Comparison of ENCODE assay signal across 3 cellular contexts in the genomic region with DNA sequence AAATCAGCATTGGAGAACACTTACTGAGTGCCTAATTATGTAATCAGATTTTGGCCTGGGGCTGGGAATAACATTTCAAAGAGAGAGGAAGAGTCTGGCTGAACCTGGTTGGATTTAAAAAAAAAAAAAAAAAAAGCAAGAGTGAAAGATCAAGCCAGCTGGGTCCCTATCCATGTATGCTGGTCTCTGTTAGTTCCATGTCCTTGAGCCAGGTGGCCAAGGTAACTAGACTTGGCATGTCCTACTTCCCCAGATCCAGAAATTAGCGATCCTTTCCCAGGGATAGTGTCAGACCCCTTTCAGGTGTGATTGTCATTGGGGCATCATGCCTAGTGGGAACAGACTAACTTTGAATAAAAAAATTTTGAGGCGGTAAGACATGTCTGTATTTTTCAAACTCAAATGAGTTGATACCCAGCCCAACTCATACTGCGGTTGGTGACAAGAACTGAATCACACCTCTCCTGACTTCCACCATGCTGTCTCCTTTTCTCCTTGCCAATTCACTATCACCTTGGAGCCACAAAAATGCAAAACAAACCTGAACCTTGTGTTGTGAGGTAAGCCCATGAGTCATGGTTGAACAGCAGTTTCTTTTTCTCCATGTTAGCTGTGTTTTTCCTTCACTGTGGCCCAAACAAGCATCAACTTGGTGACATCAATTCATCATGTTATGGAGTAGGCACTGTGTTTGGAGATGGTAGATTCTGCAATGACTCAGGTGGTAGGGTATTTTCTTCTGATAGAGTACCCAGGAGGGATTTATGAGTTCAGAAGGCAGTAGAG.
TF ChIP-seq lines count a peak whose summit lies in the region.

No MANE protein-coding gene starts in this region.

TF ChIP-seq in HEK293, 187 proteins besides CTCF, POLR2A, EP300 and RAD21 (continues in another document):
- TF ChIP-seq ZNF629 (tag by site-specific recombination; IDR thresholded peaks at IDR 0.05) (peak; percentile 30; the same call in 1 of the 2 replicates), KLF9 (tag by site-specific recombination; IDR thresholded peaks at IDR 0.05; ENCODE audit: low read depth) (no peak), ZNF600 (tag by site-specific recombination; IDR thresholded peaks at IDR 0.05) (peak; percentile 75)
- TF ChIP-seq, protein P1, sequence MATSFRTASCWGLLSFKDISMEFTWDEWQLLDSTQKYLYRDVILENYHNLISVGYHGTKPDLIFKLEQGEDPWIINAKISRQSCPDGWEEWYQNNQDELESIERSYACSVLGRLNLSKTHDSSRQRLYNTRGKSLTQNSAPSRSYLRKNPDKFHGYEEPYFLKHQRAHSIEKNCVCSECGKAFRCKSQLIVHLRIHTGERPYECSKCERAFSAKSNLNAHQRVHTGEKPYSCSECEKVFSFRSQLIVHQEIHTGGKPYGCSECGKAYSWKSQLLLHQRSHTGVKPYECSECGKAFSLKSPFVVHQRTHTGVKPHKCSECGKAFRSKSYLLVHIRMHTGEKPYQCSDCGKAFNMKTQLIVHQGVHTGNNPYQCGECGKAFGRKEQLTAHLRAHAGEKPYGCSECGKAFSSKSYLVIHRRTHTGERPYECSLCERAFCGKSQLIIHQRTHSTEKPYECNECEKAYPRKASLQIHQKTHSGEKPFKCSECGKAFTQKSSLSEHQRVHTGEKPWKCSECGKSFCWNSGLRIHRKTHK (tag by site-specific recombination; IDR thresholded peaks at IDR 0.05) = peak; percentile 12; the same call in 1 of the 2 replicates
- TF ChIP-seq, protein P2, sequence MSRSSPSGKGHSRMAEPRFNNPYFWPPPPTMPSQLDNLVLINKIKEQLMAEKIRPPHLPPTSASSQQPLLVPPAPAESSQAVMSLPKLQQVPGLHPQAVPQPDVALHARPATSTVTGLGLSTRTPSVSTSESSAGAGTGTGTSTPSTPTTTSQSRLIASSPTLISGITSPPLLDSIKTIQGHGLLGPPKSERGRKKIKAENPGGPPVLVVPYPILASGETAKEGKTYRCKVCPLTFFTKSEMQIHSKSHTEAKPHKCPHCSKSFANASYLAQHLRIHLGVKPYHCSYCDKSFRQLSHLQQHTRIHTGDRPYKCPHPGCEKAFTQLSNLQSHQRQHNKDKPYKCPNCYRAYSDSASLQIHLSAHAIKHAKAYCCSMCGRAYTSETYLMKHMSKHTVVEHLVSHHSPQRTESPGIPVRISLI (tag by site-specific recombination; IDR thresholded peaks at IDR 0.05) = 0 out of 2 replicates have a peak, but pooled peaks have one; percentile 32
- TF ChIP-seq, protein P3, sequence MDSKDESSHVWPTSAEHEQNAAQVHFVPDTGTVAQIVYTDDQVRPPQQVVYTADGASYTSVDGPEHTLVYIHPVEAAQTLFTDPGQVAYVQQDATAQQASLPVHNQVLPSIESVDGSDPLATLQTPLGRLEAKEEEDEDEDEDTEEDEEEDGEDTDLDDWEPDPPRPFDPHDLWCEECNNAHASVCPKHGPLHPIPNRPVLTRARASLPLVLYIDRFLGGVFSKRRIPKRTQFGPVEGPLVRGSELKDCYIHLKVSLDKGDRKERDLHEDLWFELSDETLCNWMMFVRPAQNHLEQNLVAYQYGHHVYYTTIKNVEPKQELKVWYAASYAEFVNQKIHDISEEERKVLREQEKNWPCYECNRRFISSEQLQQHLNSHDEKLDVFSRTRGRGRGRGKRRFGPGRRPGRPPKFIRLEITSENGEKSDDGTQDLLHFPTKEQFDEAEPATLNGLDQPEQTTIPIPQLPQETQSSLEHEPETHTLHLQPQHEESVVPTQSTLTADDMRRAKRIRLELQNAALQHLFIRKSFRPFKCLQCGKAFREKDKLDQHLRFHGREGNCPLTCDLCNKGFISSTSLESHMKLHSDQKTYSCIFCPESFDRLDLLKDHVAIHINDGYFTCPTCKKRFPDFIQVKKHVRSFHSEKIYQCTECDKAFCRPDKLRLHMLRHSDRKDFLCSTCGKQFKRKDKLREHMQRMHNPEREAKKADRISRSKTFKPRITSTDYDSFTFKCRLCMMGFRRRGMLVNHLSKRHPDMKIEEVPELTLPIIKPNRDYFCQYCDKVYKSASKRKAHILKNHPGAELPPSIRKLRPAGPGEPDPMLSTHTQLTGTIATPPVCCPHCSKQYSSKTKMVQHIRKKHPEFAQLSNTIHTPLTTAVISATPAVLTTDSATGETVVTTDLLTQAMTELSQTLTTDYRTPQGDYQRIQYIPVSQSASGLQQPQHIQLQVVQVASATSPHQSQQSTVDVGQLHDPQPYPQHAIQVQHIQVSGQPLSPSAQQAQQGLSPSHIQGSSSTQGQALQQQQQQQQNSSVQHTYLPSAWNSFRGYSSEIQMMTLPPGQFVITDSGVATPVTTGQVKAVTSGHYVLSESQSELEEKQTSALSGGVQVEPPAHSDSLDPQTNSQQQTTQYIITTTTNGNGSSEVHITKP (tag by site-specific recombination; IDR thresholded peaks at IDR 0.05) = peak; percentile 58

TF ChIP-seq in K562, 482 proteins besides CTCF, POLR2A, EP300 and RAD21 (continues in another document):
- peak; percentile 54; the same call in 1 of the 2 replicates for TF ChIP-seq JUN (IDR thresholded peaks at IDR 0.05; ENCODE audit: borderline replicate concordance, low read depth, low read length)
- TF ChIP-seq JUN (CRISPR knock-in tag; IDR thresholded peaks at IDR 0.05; ENCODE audit: borderline replicate concordance) = no peak
- peak; percentile 44 for TF ChIP-seq MEIS2 (IDR thresholded peaks at IDR 0.05; ENCODE audit: partially characterized antibody)
- TF ChIP-seq FOXJ2 (tag; IDR thresholded peaks at IDR 0.05) = 0 out of 2 replicates have a peak, but pooled peaks have one; percentile 10
- no peak for TF ChIP-seq E2F3 (CRISPR knock-in tag; IDR thresholded peaks at IDR 0.05)
- TF ChIP-seq, protein P4, sequence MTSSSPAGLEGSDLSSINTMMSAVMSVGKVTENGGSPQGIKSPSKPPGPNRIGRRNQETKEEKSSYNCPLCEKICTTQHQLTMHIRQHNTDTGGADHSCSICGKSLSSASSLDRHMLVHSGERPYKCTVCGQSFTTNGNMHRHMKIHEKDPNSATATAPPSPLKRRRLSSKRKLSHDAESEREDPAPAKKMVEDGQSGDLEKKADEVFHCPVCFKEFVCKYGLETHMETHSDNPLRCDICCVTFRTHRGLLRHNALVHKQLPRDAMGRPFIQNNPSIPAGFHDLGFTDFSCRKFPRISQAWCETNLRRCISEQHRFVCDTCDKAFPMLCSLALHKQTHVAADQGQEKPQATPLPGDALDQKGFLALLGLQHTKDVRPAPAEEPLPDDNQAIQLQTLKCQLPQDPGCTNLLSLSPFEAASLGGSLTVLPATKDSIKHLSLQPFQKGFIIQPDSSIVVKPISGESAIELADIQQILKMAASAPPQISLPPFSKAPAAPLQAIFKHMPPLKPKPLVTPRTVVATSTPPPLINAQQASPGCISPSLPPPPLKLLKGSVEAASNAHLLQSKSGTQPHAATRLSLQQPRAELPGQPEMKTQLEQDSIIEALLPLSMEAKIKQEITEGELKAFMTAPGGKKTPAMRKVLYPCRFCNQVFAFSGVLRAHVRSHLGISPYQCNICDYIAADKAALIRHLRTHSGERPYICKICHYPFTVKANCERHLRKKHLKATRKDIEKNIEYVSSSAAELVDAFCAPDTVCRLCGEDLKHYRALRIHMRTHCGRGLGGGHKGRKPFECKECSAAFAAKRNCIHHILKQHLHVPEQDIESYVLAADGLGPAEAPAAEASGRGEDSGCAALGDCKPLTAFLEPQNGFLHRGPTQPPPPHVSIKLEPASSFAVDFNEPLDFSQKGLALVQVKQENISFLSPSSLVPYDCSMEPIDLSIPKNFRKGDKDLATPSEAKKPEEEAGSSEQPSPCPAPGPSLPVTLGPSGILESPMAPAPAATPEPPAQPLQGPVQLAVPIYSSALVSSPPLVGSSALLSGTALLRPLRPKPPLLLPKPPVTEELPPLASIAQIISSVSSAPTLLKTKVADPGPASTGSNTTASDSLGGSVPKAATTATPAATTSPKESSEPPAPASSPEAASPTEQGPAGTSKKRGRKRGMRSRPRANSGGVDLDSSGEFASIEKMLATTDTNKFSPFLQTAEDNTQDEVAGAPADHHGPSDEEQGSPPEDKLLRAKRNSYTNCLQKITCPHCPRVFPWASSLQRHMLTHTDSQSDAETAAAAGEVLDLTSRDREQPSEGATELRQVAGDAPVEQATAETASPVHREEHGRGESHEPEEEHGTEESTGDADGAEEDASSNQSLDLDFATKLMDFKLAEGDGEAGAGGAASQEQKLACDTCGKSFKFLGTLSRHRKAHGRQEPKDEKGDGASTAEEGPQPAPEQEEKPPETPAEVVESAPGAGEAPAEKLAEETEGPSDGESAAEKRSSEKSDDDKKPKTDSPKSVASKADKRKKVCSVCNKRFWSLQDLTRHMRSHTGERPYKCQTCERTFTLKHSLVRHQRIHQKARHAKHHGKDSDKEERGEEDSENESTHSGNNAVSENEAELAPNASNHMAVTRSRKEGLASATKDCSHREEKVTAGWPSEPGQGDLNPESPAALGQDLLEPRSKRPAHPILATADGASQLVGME (CRISPR knock-in tag; IDR thresholded peaks at IDR 0.05) = no peak
- TF ChIP-seq ZC3H4 (CRISPR knock-in tag; IDR thresholded peaks at IDR 0.05; ENCODE audit: borderline replicate concordance) = no peak
- TF ChIP-seq MAFK (IDR thresholded peaks at IDR 0.05; ENCODE audit: low read length) = 0 out of 2 replicates have a peak, but pooled peaks have one; percentile 5
- TF ChIP-seq POLR3A (IDR thresholded peaks at IDR 0.05; ENCODE audit: borderline replicate concordance, extremely low read depth, insufficient read depth, insufficient read length) = no peak
- no peak for TF ChIP-seq MBD2 (IDR thresholded peaks at IDR 0.05; ENCODE audit: borderline replicate concordance, low read depth)
- TF ChIP-seq, protein P5, sequence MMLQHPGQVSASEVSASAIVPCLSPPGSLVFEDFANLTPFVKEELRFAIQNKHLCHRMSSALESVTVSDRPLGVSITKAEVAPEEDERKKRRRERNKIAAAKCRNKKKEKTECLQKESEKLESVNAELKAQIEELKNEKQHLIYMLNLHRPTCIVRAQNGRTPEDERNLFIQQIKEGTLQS (IDR thresholded peaks at IDR 0.05) = peak; percentile 86
- TF ChIP-seq, protein P5 (CRISPR knock-in tag; conservative IDR thresholded peaks at IDR 0.05) = no peak
- TF ChIP-seq RBM34 (IDR thresholded peaks at IDR 0.05; ENCODE audit: borderline replicate concordance, insufficient read depth, low read length) = no peak
- no peak for TF ChIP-seq ZNF695 (CRISPR knock-in tag; IDR thresholded peaks at IDR 0.05)
- peak; percentile 69 for TF ChIP-seq MIER1 (IDR thresholded peaks at IDR 0.05; ENCODE audit: low read depth)

TF ChIP-seq in HEK293T, 16 proteins besides CTCF, POLR2A, EP300 and RAD21 (continued from another document):
- no peak for TF ChIP-seq SP1 (IDR thresholded peaks at IDR 0.05)
- TF ChIP-seq BHLHE40 (IDR thresholded peaks at IDR 0.05; ENCODE audit: borderline replicate concordance) = no peak
- no peak for TF ChIP-seq ZNF384 (IDR thresholded peaks at IDR 0.05)
- no peak for TF ChIP-seq SUZ12 (IDR thresholded peaks at IDR 0.05)
- no peak for TF ChIP-seq ARNT (IDR thresholded peaks at IDR 0.05)
- no peak for TF ChIP-seq ELF4 (IDR thresholded peaks at IDR 0.05)
- TF ChIP-seq FOXA1 (IDR thresholded peaks at IDR 0.05) = no peak
- no peak for TF ChIP-seq FOXK2 (IDR thresholded peaks at IDR 0.05)
- no peak for TF ChIP-seq CTBP1 (IDR thresholded peaks at IDR 0.05; ENCODE audit: borderline replicate concordance)
- no peak for TF ChIP-seq HDGF (IDR thresholded peaks at IDR 0.05; ENCODE audit: borderline replicate concordance)
- TF ChIP-seq NFRKB (IDR thresholded peaks at IDR 0.05) = no peak
- no peak for TF ChIP-seq LEF1 (IDR thresholded peaks at IDR 0.05; ENCODE audit: borderline replicate concordance)
- no peak for TF ChIP-seq TARDBP (IDR thresholded peaks at IDR 0.05)
- TF ChIP-seq, protein P6, sequence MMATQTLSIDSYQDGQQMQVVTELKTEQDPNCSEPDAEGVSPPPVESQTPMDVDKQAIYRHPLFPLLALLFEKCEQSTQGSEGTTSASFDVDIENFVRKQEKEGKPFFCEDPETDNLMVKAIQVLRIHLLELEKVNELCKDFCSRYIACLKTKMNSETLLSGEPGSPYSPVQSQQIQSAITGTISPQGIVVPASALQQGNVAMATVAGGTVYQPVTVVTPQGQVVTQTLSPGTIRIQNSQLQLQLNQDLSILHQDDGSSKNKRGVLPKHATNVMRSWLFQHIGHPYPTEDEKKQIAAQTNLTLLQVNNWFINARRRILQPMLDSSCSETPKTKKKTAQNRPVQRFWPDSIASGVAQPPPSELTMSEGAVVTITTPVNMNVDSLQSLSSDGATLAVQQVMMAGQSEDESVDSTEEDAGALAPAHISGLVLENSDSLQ (IDR thresholded peaks at IDR 0.05) = no peak
